Comparison of ENCODE assay signal across 20 cellular contexts in the genomic region with DNA sequence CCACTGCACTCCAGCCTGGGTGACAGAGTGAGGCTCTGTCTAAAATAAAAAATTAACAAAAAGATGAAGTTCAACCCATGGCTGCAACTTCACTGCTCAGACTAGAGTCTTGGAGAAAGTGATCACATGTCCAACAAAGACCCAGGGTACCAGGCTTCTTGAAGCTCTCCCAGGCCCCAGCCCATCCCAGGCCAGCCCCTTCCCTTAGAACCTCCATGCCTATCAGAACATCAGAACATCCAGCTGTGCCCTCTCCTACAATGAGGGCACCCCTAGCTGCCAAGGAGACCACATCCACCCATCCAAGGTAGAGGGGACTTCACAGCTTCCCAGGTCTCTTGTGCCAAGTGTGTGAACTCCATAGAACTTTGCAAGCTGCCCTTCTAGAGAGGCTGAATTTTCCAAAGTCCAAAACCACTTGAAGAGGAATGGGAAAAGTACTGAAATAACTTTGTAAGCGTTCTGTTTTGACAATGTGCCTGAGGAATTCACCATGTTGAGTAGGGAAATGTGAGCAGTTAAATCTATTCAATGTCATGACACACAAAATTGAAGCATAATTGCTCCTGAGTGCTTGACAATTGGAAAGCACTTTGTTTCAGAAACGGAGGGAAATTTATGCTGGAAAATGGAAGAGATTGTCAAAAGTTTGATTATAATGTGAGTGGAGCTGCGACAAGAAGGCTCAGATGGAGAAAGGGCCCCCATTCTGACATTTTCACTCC.
"Had no signal": no experiment of that assay in that cellular context is flagged by ENCODE, and none has a peak within 500 bp of the region (broad histone marks: within the 10 kb centered on the region; RNA-seq: fewer than 3 reads in every experiment).

No MANE protein-coding gene starts in this region.

- H3K4me1 ChIP-seq: right lobe of liver had no signal

- H3K27ac ChIP-seq: cardiac muscle cell, gastrocnemius medialis, heart right ventricle, left lung, ovary, right lobe of liver, thoracic aorta had no signal

- H3K4me3 ChIP-seq: cardiac muscle cell, gastrocnemius medialis, heart right ventricle, left lung, lung, ovary, right lobe of liver, thoracic aorta had no signal

- H3K27me3 ChIP-seq: cardiac muscle cell, gastrocnemius medialis, heart right ventricle, left lung, ovary, right lobe of liver had no signal

- H3K9me3 ChIP-seq: gastrocnemius medialis, ovary, right lobe of liver, thoracic aorta had no signal

- ATAC-seq: esophagus mucosa; gastrocnemius medialis; heart right ventricle; left lung; right lobe of liver; stimulated activated memory B cell treated with anti-CD40 and anti-IgM and Interleukin-4, amounts not matched to agents 10 μg/mL and 1 μg/mL and 100 μg/mL, for 72 hours had no signal

- DNase-seq: cerebellar nuclear complex; effector CD8-positive, alpha-beta T cell; gastrocnemius medialis; heart right ventricle; hypothalamus; left lung; mesenchymal stem cell; midbrain; nephron progenitor cell; right lobe of liver; stimulated activated CD4-positive, alpha-beta T cell treated with anti-CD3 and anti-CD28 coated beads, Interleukin-15, amount 100 ng/mL, for 24 hours; stimulated activated CD4-positive, alpha-beta T cell treated with anti-CD3 and anti-CD28 coated beads, Interleukin-1b, Interleukin-23, amount 100 ng/mL, for 48 hours; stimulated activated CD4-positive, alpha-beta T cell treated with anti-CD3 and anti-CD28 coated beads, Interleukin-4, amount 100 ng/mL, for 24 hours; trophoblast cell had no signal

- H3K36me3 ChIP-seq: cardiac muscle cell, gastrocnemius medialis, left lung, ovary, right lobe of liver, thoracic aorta had no signal
